In genomic region chr3:178603735-178604134, GRCh38 we compare ENCODE assay signal across 1 cellular context.
TF ChIP-seq lines count a peak whose summit lies in the region.

No MANE protein-coding gene starts in this region.

TF ChIP-seq in GM12878, 131 proteins besides CTCF, POLR2A, EP300 and RAD21 (continued from another document):
- TF ChIP-seq SP1 (IDR thresholded peaks at IDR 0.05; ENCODE audit: low read depth, low read length) = no peak
